In genomic region chr7:1535100-1535458, GRCh38 we compare ENCODE assay signal across 1 cellular context.
TF ChIP-seq lines count a peak whose summit lies in the region.

No MANE protein-coding gene starts in this region.

TF ChIP-seq in IMR-90, 13 proteins besides CTCF, POLR2A, EP300 and RAD21:
- TF ChIP-seq BHLHE40 (IDR thresholded peaks at IDR 0.05; ENCODE audit: low read depth, low read length) (no peak), USF2 (IDR thresholded peaks at IDR 0.05; ENCODE audit: low read depth, low read length) (no peak), CEBPB (IDR thresholded peaks at IDR 0.05; ENCODE audit: low read depth, low read length) (no peak), FOS (IDR thresholded peaks at IDR 0.05; ENCODE audit: low read depth, low read length) (no peak), CHD1 (IDR thresholded peaks at IDR 0.05; ENCODE audit: low read depth, low read length) (no peak), RFX5 (IDR thresholded peaks at IDR 0.05; ENCODE audit: low read depth, low read length) (no peak), MXI1 (IDR thresholded peaks at IDR 0.05; ENCODE audit: borderline replicate concordance, low read depth, low read length) (no peak), SMC3 (IDR thresholded peaks at IDR 0.05; ENCODE audit: low read depth, low read length) (no peak), MAZ (IDR thresholded peaks at IDR 0.05; ENCODE audit: borderline replicate concordance, low read depth, low read length) (no peak), ELK1 (IDR thresholded peaks at IDR 0.05; ENCODE audit: borderline replicate concordance, low read depth, low read length) (no peak), MAFK (IDR thresholded peaks at IDR 0.05; ENCODE audit: low read depth, low read length) (no peak), RCOR1 (IDR thresholded peaks at IDR 0.05; ENCODE audit: insufficient replicate concordance, low read length) (no peak), NFE2L2 (IDR thresholded peaks at IDR 0.05; ENCODE audit: low read depth, low read length) (no peak)
